10 cellular contexts compared by ENCODE assay signal in the genomic region with DNA sequence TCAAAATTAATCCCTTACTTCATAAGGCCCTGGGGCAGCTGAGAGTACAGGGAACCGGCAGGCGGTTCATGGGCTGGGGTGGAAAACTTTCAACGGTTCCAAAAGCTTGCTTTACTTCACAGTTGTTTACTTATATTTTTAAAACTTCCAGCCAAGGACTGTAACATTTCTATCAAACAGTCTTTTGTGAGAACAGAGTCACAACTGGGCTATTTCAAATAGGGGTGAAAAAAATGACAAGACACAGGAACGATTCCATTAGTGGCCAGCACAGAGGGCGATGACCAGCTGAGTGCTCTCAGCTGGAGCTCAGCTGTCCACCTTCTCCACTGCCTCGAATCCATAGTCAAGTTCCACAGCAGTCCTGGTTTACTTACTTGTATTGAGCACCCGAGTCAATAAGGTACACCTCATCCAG.
"Had no signal": no experiment of that assay in that cellular context is flagged by ENCODE, and none has a peak within 500 bp of the region (broad histone marks: within the 10 kb centered on the region; RNA-seq: fewer than 3 reads in every experiment).

No MANE protein-coding gene starts in this region.

- DNase-seq: activated CD4-positive, alpha-beta T cell treated with anti-CD3 and anti-CD28 coated beads, Interleukin-2, amount 50 U/mL, for 1 hour; activated gamma-delta T cell; activated T-cell treated with anti-CD3 and anti-CD28 coated beads, Interleukin-2, amount 50 U/mL, for 48 hours; amygdala; mesendoderm; SIG-M5; small intestine; substantia nigra had no signal

- H3K4me3 ChIP-seq: hepatocyte had no signal

- H2AFZ ChIP-seq: hepatocyte had no signal

- H3K27ac ChIP-seq: hepatocyte had no signal

- H3K79me2 ChIP-seq: hepatocyte had no signal

- ATAC-seq: stimulated activated effector memory CD8-positive, alpha-beta T cell treated with anti-CD3 and anti-CD28 coated beads, Interleukin-12 subunit alpha, Interleukin-12 subunit beta, amount 100 ng/mL, for 72 hours had no signal

- H3K4me2 ChIP-seq: hepatocyte had no signal

- H3K27me3 ChIP-seq: hepatocyte had no signal
